21 cellular contexts compared by ENCODE assay signal in genomic region chr15:50106438-50106837, GRCh38. TPM values are rescaled to one million over a fixed set of nuclear protein-coding genes. Genes with fewer than 3 reads are reported as not detected.
DNase-seq lines count a peak whose midpoint lies in the region; ATAC-seq, FAIRE-seq and TF ChIP-seq lines count a peak whose summit lies in the region.
"Had no signal": no experiment of that assay in that cellular context is flagged by ENCODE, and none has a peak within 500 bp of the region (broad histone marks: within the 10 kb centered on the region; RNA-seq: fewer than 3 reads in every experiment).

No MANE protein-coding gene starts in this region.

- H3K9me3 Mint-ChIP-seq in activated CD4-positive, alpha-beta memory T cell treated with anti-CD3 and anti-CD28 coated beads, Interleukin-2, amount 10 ng/mL, durations not matched to agents 7 days and 5 days, result peaks cover 21% of the 10 kb centered on the region
- H3K9me3 Mint-ChIP-seq in activated CD4-positive, alpha-beta memory T cell treated with anti-CD3 and anti-CD28 coated beads for 36 hours, result no peaks in the 10 kb centered on the region
- H3K9me3 Mint-ChIP-seq in CD14-positive monocyte (peaks cover 10 to 23% (median 19%) of the 10 kb centered on the region in 7 donors), natural killer cell (peaks cover 2 to 5% of the 10 kb centered on the region in 2 donors)
- peaks cover 28% of the 10 kb centered on the region for H3K9me3 Mint-ChIP-seq in T-helper 2 cell treated with Interferon-gamma antibody and Interleukin-4, amounts not matched to agents 5 μg/mL and 100 μg/mL, for 36 hours

- no peaks in the 10 kb centered on the region for H3K36me3 ChIP-seq in suprapubic skin

- TF ChIP-seq CTCF in CD14-positive monocyte (IDR thresholded peaks at IDR 0.05) (no peak), natural killer cell (IDR thresholded peaks at IDR 0.05) (no peak), suprapubic skin (IDR thresholded peaks at IDR 0.05) (no peak)

- DNase-seq in activated CD4-positive, alpha-beta memory T cell treated with anti-CD3 and anti-CD28 coated beads, Interleukin-2, amount 10 ng/mL, durations not matched to agents 7 days and 5 days, result no peak
- no peak for DNase-seq in activated CD4-positive, alpha-beta memory T cell treated with anti-CD3 and anti-CD28 coated beads for 36 hours
- DNase-seq in CD14-positive monocyte (ENCODE audit: low spot score), result no peak
- DNase-seq in T-helper 2 cell treated with Interferon-gamma antibody and Interleukin-4, amounts not matched to agents 5 μg/mL and 100 μg/mL, for 36 hours (ENCODE audit: low spot score), result no peak
- no peak for DNase-seq in natural killer cell
- DNase-seq in stimulated activated CD4-positive, alpha-beta T cell treated with anti-CD3 and anti-CD28 coated beads, Interleukin-2, amount 100 ng/mL, for 24 hours, result no peak
- no peak for DNase-seq in GM12891 (ENCODE audit: insufficient read length, low spot score)
- no peak for DNase-seq in suprapubic skin (ENCODE audit: low spot score in 2 of 2)
- DNase-seq: CD4-positive, CD25-positive, alpha-beta regulatory T cell; KBM-7; NCI-H1105 treated with DMSO at 0.1 percent for 48 hours; NCI-H146; NCI-H1930; NCI-H2107; NCI-H524; NCI-H748 treated with DMSO at 0.1 percent for 48 hours; PC-3 had no signal

- CTCF ChIA-PET in activated CD4-positive, alpha-beta memory T cell treated with anti-CD3 and anti-CD28 coated beads, Interleukin-2, amount 10 ng/mL, durations not matched to agents 7 days and 5 days (lab: Charles Lee), result no interaction called here
- CTCF ChIA-PET in activated CD4-positive, alpha-beta memory T cell treated with anti-CD3 and anti-CD28 coated beads for 36 hours (lab: Charles Lee), result interaction anchor here (1.1 kb wide), 1 partner anchor 29 kb away, joined by 3 read pairs; no protein-coding TSS in a partner anchor

- ATAC-seq in natural killer cell, result no peak
- ATAC-seq: PC-3 had no signal

- POLR2A ChIA-PET in activated CD4-positive, alpha-beta memory T cell treated with anti-CD3 and anti-CD28 coated beads, Interleukin-2, amount 10 ng/mL, durations not matched to agents 7 days and 5 days (lab: Charles Lee), result interaction anchor here (0.9 kb wide), 1 partner anchor 76 kb away, joined by 3 read pairs; no protein-coding TSS in a partner anchor
- POLR2A ChIA-PET in activated CD4-positive, alpha-beta memory T cell treated with anti-CD3 and anti-CD28 coated beads for 36 hours (lab: Charles Lee), result no interaction called here

- WGBS in suprapubic skin, result 87% methylated on average over 5 of the region's 5 CpGs

- peaks cover 5% of the 10 kb centered on the region for H3K4me1 ChIP-seq in suprapubic skin

- H3K27me3 Mint-ChIP-seq in activated CD4-positive, alpha-beta memory T cell treated with anti-CD3 and anti-CD28 coated beads, Interleukin-2, amount 10 ng/mL, durations not matched to agents 7 days and 5 days, result no peaks in the 10 kb centered on the region
- peaks cover 4% of the 10 kb centered on the region for H3K27me3 Mint-ChIP-seq in activated CD4-positive, alpha-beta memory T cell treated with anti-CD3 and anti-CD28 coated beads for 36 hours
- H3K27me3 Mint-ChIP-seq in CD14-positive monocyte (ENCODE audit: low read depth in 3 of 3) (peaks cover 0 to 1% (median 0%) of the 10 kb centered on the region in 3 donors), natural killer cell (ENCODE audit: low read depth in 2 of 2) (no peaks in the 10 kb centered on the region)
- no peaks in the 10 kb centered on the region for H3K27me3 Mint-ChIP-seq in T-helper 2 cell treated with Interferon-gamma antibody and Interleukin-4, amounts not matched to agents 5 μg/mL and 100 μg/mL, for 36 hours (ENCODE audit: low read depth)

- peaks cover 42% of the 10 kb centered on the region for H3K36me3 Mint-ChIP-seq in activated CD4-positive, alpha-beta memory T cell treated with anti-CD3 and anti-CD28 coated beads, Interleukin-2, amount 10 ng/mL, durations not matched to agents 7 days and 5 days (ENCODE audit: low read depth)
- no peaks in the 10 kb centered on the region for H3K36me3 Mint-ChIP-seq in activated CD4-positive, alpha-beta memory T cell treated with anti-CD3 and anti-CD28 coated beads for 36 hours
- H3K36me3 Mint-ChIP-seq in CD14-positive monocyte, result peaks cover 23 to 31% of the 10 kb centered on the region in 2 donors
- H3K36me3 Mint-ChIP-seq in T-helper 2 cell treated with Interferon-gamma antibody and Interleukin-4, amounts not matched to agents 5 μg/mL and 100 μg/mL, for 36 hours (ENCODE audit: low read depth), result peaks cover 39% of the 10 kb centered on the region
- peaks cover 27% of the 10 kb centered on the region for H3K36me3 Mint-ChIP-seq in natural killer cell
- H3K36me3 Mint-ChIP-seq: CD4-positive, CD25-positive, alpha-beta regulatory T cell had no signal

- TF ChIP-seq POLR2A in GM12891 (IDR thresholded peaks at IDR 0.05; ENCODE audit: low read depth, low read length) (no peak), suprapubic skin (IDR thresholded peaks at IDR 0.05) (no peak)

- peak overlapping the region; percentile 68 for H3K27ac Mint-ChIP-seq in activated CD4-positive, alpha-beta memory T cell treated with anti-CD3 and anti-CD28 coated beads, Interleukin-2, amount 10 ng/mL, durations not matched to agents 7 days and 5 days
- no peak overlapping the region for H3K27ac Mint-ChIP-seq in activated CD4-positive, alpha-beta memory T cell treated with anti-CD3 and anti-CD28 coated beads for 36 hours
- peak overlapping the region in 5 of 7 donors; percentile 11 to 58 (median 43) for H3K27ac Mint-ChIP-seq in CD14-positive monocyte
- peak overlapping the region; percentile 16 for H3K27ac Mint-ChIP-seq in T-helper 2 cell treated with Interferon-gamma antibody and Interleukin-4, amounts not matched to agents 5 μg/mL and 100 μg/mL, for 36 hours
- H3K27ac Mint-ChIP-seq in natural killer cell, result peak overlapping the region; percentile 91 to 92
- H3K27ac Mint-ChIP-seq: CD4-positive, CD25-positive, alpha-beta regulatory T cell had no signal

- intact Hi-C loops in activated CD4-positive, alpha-beta memory T cell treated with anti-CD3 and anti-CD28 coated beads for 36 hours (cut with micrococcal nuclease), result loop anchor here (2.0 kb wide), 1 partner anchor 154 kb away; no protein-coding TSS in a partner anchor
- intact Hi-C loops in CD14-positive monocyte (cut with micrococcal nuclease), result loop anchor here in 1 of 2 donors (2.0 kb wide), 2 partner anchors 40 to 52 kb away; no protein-coding TSS in a partner anchor
- intact Hi-C loops in natural killer cell (cut with micrococcal nuclease), result loop anchor here (2.0 to 5.0 kb wide), 4 partner anchors 40 to 484 kb away; partner anchors contain the start of genes DTWD1 and FAM227B

- no peak overlapping the region for H3K4me3 Mint-ChIP-seq in activated CD4-positive, alpha-beta memory T cell treated with anti-CD3 and anti-CD28 coated beads, Interleukin-2, amount 10 ng/mL, durations not matched to agents 7 days and 5 days
- H3K4me3 Mint-ChIP-seq in activated CD4-positive, alpha-beta memory T cell treated with anti-CD3 and anti-CD28 coated beads for 36 hours, result no peak overlapping the region
- H3K4me3 Mint-ChIP-seq in CD14-positive monocyte (no peak overlapping the region), natural killer cell (no peak overlapping the region)
- peak overlapping the region; percentile 31 for H3K4me3 Mint-ChIP-seq in T-helper 2 cell treated with Interferon-gamma antibody and Interleukin-4, amounts not matched to agents 5 μg/mL and 100 μg/mL, for 36 hours
- H3K4me3 Mint-ChIP-seq: CD4-positive, CD25-positive, alpha-beta regulatory T cell had no signal

- no peaks in the 10 kb centered on the region for H3K9me3 ChIP-seq in suprapubic skin

- H3K27ac ChIP-seq in suprapubic skin, result no peak overlapping the region

- peaks cover 84% of the 10 kb centered on the region for H3K4me1 Mint-ChIP-seq in activated CD4-positive, alpha-beta memory T cell treated with anti-CD3 and anti-CD28 coated beads, Interleukin-2, amount 10 ng/mL, durations not matched to agents 7 days and 5 days
- peaks cover 23% of the 10 kb centered on the region for H3K4me1 Mint-ChIP-seq in activated CD4-positive, alpha-beta memory T cell treated with anti-CD3 and anti-CD28 coated beads for 36 hours (ENCODE audit: low read depth)
- H3K4me1 Mint-ChIP-seq in CD14-positive monocyte, result peaks cover 84% of the 10 kb centered on the region
- peaks cover 73% of the 10 kb centered on the region for H3K4me1 Mint-ChIP-seq in T-helper 2 cell treated with Interferon-gamma antibody and Interleukin-4, amounts not matched to agents 5 μg/mL and 100 μg/mL, for 36 hours (ENCODE audit: low read depth)
- peaks cover 77 to 92% of the 10 kb centered on the region in 2 donors for H3K4me1 Mint-ChIP-seq in natural killer cell

- no peak for FAIRE-seq in GM12891 (lab: Jason Lieb, UNC)
- FAIRE-seq: D721Med, H54, HTR-8/SVneo had no signal

- H3K27me3 ChIP-seq in suprapubic skin, result no peaks in the 10 kb centered on the region

- H3K4me3 ChIP-seq in suprapubic skin, result no peak overlapping the region

- no peak for TF ChIP-seq EP300 in suprapubic skin (IDR thresholded peaks at IDR 0.05)

TF ChIP-seq in GM12891, 5 proteins besides CTCF, POLR2A, EP300 and RAD21:
- TF ChIP-seq PAX5 (IDR thresholded peaks at IDR 0.05; ENCODE audit: insufficient read depth, low read length, severe bottlenecking), result no peak

RNA-seq across cellular contexts. Expression of gene ATP8B4, which starts 12.6 kb away (rescaled TPM):
- 10 to 100 TPM; 19.9 to 20.7 TPM for total RNA-seq in activated CD4-positive, alpha-beta memory T cell treated with anti-CD3 and anti-CD28 coated beads, Interleukin-2, amount 10 ng/mL, durations not matched to agents 7 days and 5 days
- total RNA-seq in activated CD4-positive, alpha-beta memory T cell treated with anti-CD3 and anti-CD28 coated beads for 36 hours, result 1 to 10 TPM; 2.7 to 4.2 TPM
- 1 to 10 TPM; 6.1 to 6.8 TPM for polyA plus RNA-seq in CD14-positive monocyte
- total RNA-seq in natural killer cell, result 10 to 100 TPM; 55.6 to 89.5 (median 75.1) TPM
- polyA plus RNA-seq in GM12891 (2012; ENCODE audit: low read depth, missing spikeins), result 0.24 TPM
- 1 to 10 TPM; 2.2 to 9.5 (median 3.0) TPM for total RNA-seq in suprapubic skin
- total RNA-seq: MCF 10A, PC-3 had no signal
- polyA plus RNA-seq: CD4-positive, CD25-positive, alpha-beta regulatory T cell had no signal
